In the genomic region with DNA sequence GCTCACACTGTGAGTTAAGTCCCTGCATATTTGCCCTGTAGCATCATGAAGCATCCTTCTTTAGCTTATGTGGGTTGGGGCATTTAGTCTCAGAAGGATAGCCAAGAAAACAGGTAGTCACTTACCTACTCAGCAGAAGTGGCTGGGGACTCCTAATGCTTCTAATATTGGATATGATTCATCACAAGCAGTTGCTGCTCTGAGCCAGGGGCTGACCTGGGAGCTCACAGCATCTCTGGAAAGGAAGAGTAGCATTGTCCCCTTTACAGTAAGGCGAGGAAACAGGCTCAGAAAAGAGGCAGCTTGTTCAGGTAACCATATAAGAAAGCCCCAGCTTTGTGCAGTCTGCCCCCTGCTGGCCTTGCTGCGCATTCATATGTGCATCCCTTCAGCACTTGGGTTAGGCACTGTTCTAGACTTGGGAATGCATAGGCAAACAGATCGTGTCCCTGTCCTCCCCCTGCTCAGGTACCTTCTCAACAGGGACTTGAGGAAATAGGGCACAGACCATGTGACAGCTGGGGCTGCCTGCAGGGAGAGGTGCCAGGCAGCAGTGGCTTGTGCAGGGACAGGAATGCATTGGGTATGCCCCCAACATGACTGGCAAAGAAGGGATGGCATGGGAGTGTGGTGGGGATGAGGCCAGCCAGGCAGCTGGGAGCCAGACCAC, we compare ENCODE assay signal across 8 cellular contexts. TPM values are rescaled to one million over a fixed set of nuclear protein-coding genes. Genes with fewer than 3 reads are reported as not detected.
DNase-seq lines count a peak whose midpoint lies in the region; ATAC-seq and TF ChIP-seq lines count a peak whose summit lies in the region.

No MANE protein-coding gene starts in this region.

- intact Hi-C loops in heart right ventricle (cut with DNase I), result loop anchor here (1.0 to 10.0 kb wide), 9 partner anchors 87 to 155 kb away; partner anchors contain the start of gene KIAA0232 (in 6 of the 10)

- no peaks in the 10 kb centered on the region for H3K9me3 ChIP-seq in heart right ventricle

- H3K27ac ChIP-seq in heart right ventricle, result peak overlapping the region in 1 of 10 donors; percentile 2

- WGBS in heart right ventricle, 2 donors, result 38 to 52% methylated on average over 3 of the region's 3 CpGs

- TF ChIP-seq CTCF in heart right ventricle (IDR thresholded peaks at IDR 0.05), result peak; percentile 56 to 90 (median 87)
- peak; percentile 92 for TF ChIP-seq CTCF in retinal pigment epithelial cell (conservative IDR thresholded peaks at IDR 0.05; ENCODE audit: low read depth, low read length)

- H3K4me1 Mint-ChIP-seq in activated naive CD8-positive, alpha-beta T cell treated with anti-CD3 and anti-CD28 coated beads for 36 hours, result no peaks in the 10 kb centered on the region

- H3K36me3 ChIP-seq in heart right ventricle, result peaks cover 0 to 90% (median 42%) of the 10 kb centered on the region in 9 donors

- no peaks in the 10 kb centered on the region for H3K27me3 ChIP-seq in heart right ventricle

- no peak overlapping the region for H3K4me3 Mint-ChIP-seq in activated naive CD8-positive, alpha-beta T cell treated with anti-CD3 and anti-CD28 coated beads for 36 hours

- no peaks in the 10 kb centered on the region for H3K27me3 Mint-ChIP-seq in activated naive CD8-positive, alpha-beta T cell treated with anti-CD3 and anti-CD28 coated beads for 36 hours

- ATAC-seq in HG03439 (IDR thresholded peaks at IDR 0.05; ENCODE audit: unreplicated experiment) (peak; percentile 78), SK-N-SH treated with all-trans-retinoic acid at 6 μM for 48 hours (peak; percentile 94), heart right ventricle (peak; percentile 40 to 83 (median 72)), GM19467 (IDR thresholded peaks at IDR 0.05; ENCODE audit: unreplicated experiment) (no peak)

- peaks cover 15% of the 10 kb centered on the region for H3K36me3 Mint-ChIP-seq in activated naive CD8-positive, alpha-beta T cell treated with anti-CD3 and anti-CD28 coated beads for 36 hours

- H3K4me3 ChIP-seq in heart right ventricle, result no peak overlapping the region
- no peak overlapping the region for H3K4me3 ChIP-seq in retinal pigment epithelial cell (ENCODE audit: low read length)

- peaks cover 3 to 57% (median 32%) of the 10 kb centered on the region in 9 donors for H3K4me1 ChIP-seq in heart right ventricle

- no peaks in the 10 kb centered on the region for H3K9me3 Mint-ChIP-seq in activated naive CD8-positive, alpha-beta T cell treated with anti-CD3 and anti-CD28 coated beads for 36 hours

- H3K27ac Mint-ChIP-seq in activated naive CD8-positive, alpha-beta T cell treated with anti-CD3 and anti-CD28 coated beads for 36 hours, result no peak overlapping the region

- DNase-seq in NCI-H510A treated with DMSO at 0.1 percent for 48 hours (lab: John Stamatoyannopoulos, UW), result peak; percentile 7
- DNase-seq in NCI-H510A (lab: John Stamatoyannopoulos, UW), result no peak
- DNase-seq in activated naive CD8-positive, alpha-beta T cell treated with anti-CD3 and anti-CD28 coated beads for 36 hours, result peak; percentile 66
- DNase-seq in heart right ventricle, result peak; percentile 60 to 74
- DNase-seq in retinal pigment epithelial cell (ENCODE audit: low read depth), result peak; percentile 14

TF ChIP-seq in SK-N-SH treated with all-trans-retinoic acid at 6 μM for 48 hours, 23 proteins besides CTCF, POLR2A, EP300 and RAD21:
- TF ChIP-seq SNAI2 (CRISPR knock-in tag; IDR thresholded peaks at IDR 0.05) (no peak), CSRNP3 (CRISPR knock-in tag; IDR thresholded peaks at IDR 0.05) (no peak), TCF4 (CRISPR knock-in tag; IDR thresholded peaks at IDR 0.05; ENCODE audit: borderline replicate concordance) (no peak), PATZ1 (CRISPR knock-in tag; IDR thresholded peaks at IDR 0.05; ENCODE audit: borderline replicate concordance) (no peak), GLIS3 (CRISPR knock-in tag; IDR thresholded peaks at IDR 0.05) (no peak), TOX (CRISPR knock-in tag; IDR thresholded peaks at IDR 0.05; ENCODE audit: borderline replicate concordance) (no peak), ZFP30 (CRISPR knock-in tag; IDR thresholded peaks at IDR 0.05) (no peak), ARNTL (CRISPR knock-in tag; IDR thresholded peaks at IDR 0.05; ENCODE audit: borderline replicate concordance, low read depth) (no peak), ZNF565 (CRISPR knock-in tag; conservative IDR thresholded peaks at IDR 0.05; ENCODE audit: low read depth) (no peak), ZC3H10 (CRISPR knock-in tag; IDR thresholded peaks at IDR 0.05) (no peak), ZFP3 (CRISPR knock-in tag; IDR thresholded peaks at IDR 0.05) (no peak), BACH2 (CRISPR knock-in tag; IDR thresholded peaks at IDR 0.05; ENCODE audit: borderline replicate concordance) (no peak)

RNA-seq across cellular contexts. Expression of gene TBC1D14, which starts 35.7 kb away (rescaled TPM):
- 10 to 100 TPM; 38.4 to 39.3 TPM for total RNA-seq in activated naive CD8-positive, alpha-beta T cell treated with anti-CD3 and anti-CD28 coated beads for 36 hours
- 10 to 100 TPM; 31.5 to 43.7 (median 33.5) TPM for total RNA-seq in heart right ventricle
- 10 to 100 TPM; 10.5 to 14.2 TPM for polyA plus RNA-seq in heart right ventricle
